8 cellular contexts compared by ENCODE assay signal in the genomic region with DNA sequence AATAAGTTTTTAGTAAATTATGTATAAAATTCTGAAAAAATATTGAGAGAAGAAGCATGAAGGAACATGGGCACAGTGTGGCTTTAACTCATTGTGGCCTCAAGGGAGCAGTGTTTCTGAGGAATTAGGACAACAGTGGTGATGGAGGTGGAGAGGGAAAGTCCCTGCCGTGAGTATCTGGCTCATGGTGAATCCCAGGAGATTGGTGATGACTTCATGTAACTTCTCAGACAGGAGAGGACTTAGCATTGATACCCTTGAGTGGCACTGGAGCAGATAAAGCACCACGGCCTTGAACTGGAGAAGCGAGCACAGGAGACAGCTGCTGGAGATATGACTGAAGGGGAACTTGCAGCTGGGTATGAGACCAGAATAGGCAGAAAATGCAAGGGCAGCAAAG. TPM values are rescaled to one million over a fixed set of nuclear protein-coding genes. Genes with fewer than 3 reads are reported as not detected.
DNase-seq lines count a peak whose midpoint lies in the region; ATAC-seq, FAIRE-seq and TF ChIP-seq lines count a peak whose summit lies in the region.

No MANE protein-coding gene starts in this region.

- no peak for FAIRE-seq in kidney (lab: Jason Lieb, UNC)

- DNase-seq in GM12865 (ENCODE audit: low read depth) (peak; percentile 71), HT1080 (ENCODE audit: low read depth) (peak; percentile 56), SKM-1 treated with dmso at 0.1 percent for 144 hours (lab: John Stamatoyannopoulos, UW; ENCODE audit: unreplicated experiment) (peak; percentile 2), kidney (no peak), colonic mucosa (no peak), prostate gland (ENCODE audit: low spot score) (no peak)
- DNase-seq in activated CD4-positive, alpha-beta T cell treated with anti-CD3 and anti-CD28 coated beads, Interleukin-2, amount 10 ng/mL, durations not matched to agents 7 days and 5 days: no peak

- H3K4me3 Mint-ChIP-seq in activated CD4-positive, alpha-beta T cell treated with anti-CD3 and anti-CD28 coated beads, Interleukin-2, amount 10 ng/mL, durations not matched to agents 7 days and 5 days: no peak overlapping the region

- TF ChIP-seq CTCF in GM12865 (IDR thresholded peaks at IDR 0.05; ENCODE audit: insufficient read depth, low read depth, low read length, missing control alignments) (peak; percentile 32), kidney (IDR thresholded peaks at IDR 0.05; ENCODE audit: borderline replicate concordance, extremely low read depth, insufficient read depth) (peak; percentile 26), colonic mucosa (IDR thresholded peaks at IDR 0.05) (no peak), prostate gland (IDR thresholded peaks at IDR 0.05) (no peak)

- no peaks in the 10 kb centered on the region for H3K9me3 ChIP-seq in kidney (ENCODE audit: control insufficient read depth in 1 of 2, low read length in 2 of 2)
- no peaks in the 10 kb centered on the region for H3K9me3 ChIP-seq in colonic mucosa
- no peaks in the 10 kb centered on the region for H3K9me3 ChIP-seq in prostate gland

- H3K27ac ChIP-seq in kidney (ENCODE audit: low read depth in 2 of 2, low read length in 2 of 2) (no peak overlapping the region), colonic mucosa (no peak overlapping the region), prostate gland (no peak overlapping the region)

- ATAC-seq in GM21737 (IDR thresholded peaks at IDR 0.05; ENCODE audit: unreplicated experiment): peak; percentile 97

- H3K27me3 Mint-ChIP-seq in activated CD4-positive, alpha-beta T cell treated with anti-CD3 and anti-CD28 coated beads, Interleukin-2, amount 10 ng/mL, durations not matched to agents 7 days and 5 days: no peaks in the 10 kb centered on the region

- H3K27me3 ChIP-seq in colonic mucosa: no peaks in the 10 kb centered on the region
- H3K27me3 ChIP-seq in prostate gland (replicated peaks; ENCODE audit: insufficient read depth): no peaks in the 10 kb centered on the region

- no peaks in the 10 kb centered on the region for H3K4me1 ChIP-seq in kidney (ENCODE audit: control insufficient read depth in 1 of 2, insufficient read depth in 1 of 2, low read depth in 1 of 2, low read length in 2 of 2)
- no peaks in the 10 kb centered on the region for H3K4me1 ChIP-seq in colonic mucosa
- no peaks in the 10 kb centered on the region for H3K4me1 ChIP-seq in prostate gland (replicated peaks)

- intact Hi-C loops in kidney (cut with DNase I): no loop called here
- intact Hi-C loops in colonic mucosa (cut with DNase I): no loop called here
- intact Hi-C loops in prostate gland (cut with DNase I): no loop called here

- H3K4me1 Mint-ChIP-seq in activated CD4-positive, alpha-beta T cell treated with anti-CD3 and anti-CD28 coated beads, Interleukin-2, amount 10 ng/mL, durations not matched to agents 7 days and 5 days: no peaks in the 10 kb centered on the region

- H3K27ac Mint-ChIP-seq in activated CD4-positive, alpha-beta T cell treated with anti-CD3 and anti-CD28 coated beads, Interleukin-2, amount 10 ng/mL, durations not matched to agents 7 days and 5 days: no peak overlapping the region

- POLR2A ChIA-PET in activated CD4-positive, alpha-beta T cell treated with anti-CD3 and anti-CD28 coated beads, Interleukin-2, amount 10 ng/mL, durations not matched to agents 7 days and 5 days (lab: Charles Lee): no interaction called here

- H3K36me3 ChIP-seq in kidney (ENCODE audit: control insufficient read depth in 1 of 2, insufficient read depth in 2 of 2, low read length in 2 of 2): no peaks in the 10 kb centered on the region
- H3K36me3 ChIP-seq in colonic mucosa: no peaks in the 10 kb centered on the region
- H3K36me3 ChIP-seq in prostate gland: no peaks in the 10 kb centered on the region

- CTCF ChIA-PET in activated CD4-positive, alpha-beta T cell treated with anti-CD3 and anti-CD28 coated beads, Interleukin-2, amount 10 ng/mL, durations not matched to agents 7 days and 5 days (lab: Charles Lee): interaction anchor here (0.6 kb wide), 1 partner anchor 718 kb away, joined by 4 read pairs; no protein-coding TSS in a partner anchor

- H3K9me3 Mint-ChIP-seq in activated CD4-positive, alpha-beta T cell treated with anti-CD3 and anti-CD28 coated beads, Interleukin-2, amount 10 ng/mL, durations not matched to agents 7 days and 5 days: peaks cover 7% of the 10 kb centered on the region

- WGBS in prostate gland: 54% methylated on average over 3 of the region's 3 CpGs

- H3K4me3 ChIP-seq in GM12865 (ENCODE audit: low read depth, low read length): no peak overlapping the region
- H3K4me3 ChIP-seq in kidney (ENCODE audit: low read length in 2 of 2): no peak overlapping the region
- H3K4me3 ChIP-seq in colonic mucosa: no peak overlapping the region
- H3K4me3 ChIP-seq in prostate gland: no peak overlapping the region

- no peaks in the 10 kb centered on the region for H3K36me3 Mint-ChIP-seq in activated CD4-positive, alpha-beta T cell treated with anti-CD3 and anti-CD28 coated beads, Interleukin-2, amount 10 ng/mL, durations not matched to agents 7 days and 5 days (ENCODE audit: low read depth)

- no peak overlapping the region for H3K9ac ChIP-seq in kidney (ENCODE audit: low read length in 2 of 2)
- no peak overlapping the region for H3K9ac ChIP-seq in colonic mucosa (ENCODE audit: low read depth in 2 of 2, low read length in 2 of 2)

- TF ChIP-seq POLR2A in prostate gland (IDR thresholded peaks at IDR 0.05): no peak

RNA-seq across cellular contexts. Expression of gene LRP1B, which starts 35.0 kb away (rescaled TPM):
- total RNA-seq in HT1080 (2014; rRNA removed; shearing (Covaris generic)): 0.03 and 0.05 TPM in 2 replicates
- 0.01 and 0.03 TPM in 2 replicates for polyA plus RNA-seq in HT1080 (2015; cell fraction: cytosol; rRNA removed)
- polyA plus RNA-seq in HT1080 (2015; cell fraction: nucleus; rRNA removed): 0.12 and 0.14 TPM in 2 replicates
- total RNA-seq in kidney (1.2 TPM), colonic mucosa (under 1 TPM; 0.10 to 0.19 TPM), prostate gland (1 to 10 TPM in 1 of 2 donors, under 1 TPM in 1; 0.91 to 1.2 TPM)
- 0.69 TPM for polyA plus RNA-seq in kidney (ENCODE audit: insufficient read depth, low read depth, low replicate concordance)
- total RNA-seq in activated CD4-positive, alpha-beta T cell treated with anti-CD3 and anti-CD28 coated beads, Interleukin-2, amount 10 ng/mL, durations not matched to agents 7 days and 5 days: not detected

Comparison
In these comparisons a context has a peak if more than half of its experiments do, and no peak if none do; other contexts are left out.
1. DNase-seq: peak in GM12865 (single experiment), HT1080 (single experiment) and SKM-1 treated with dmso at 0.1 percent for 144 hours (single experiment); none in kidney (single experiment), colonic mucosa (single experiment), activated CD4-positive, alpha-beta T cell treated with anti-CD3 and anti-CD28 coated beads, Interleukin-2, amount 10 ng/mL, durations not matched to agents 7 days and 5 days (single experiment) and prostate gland (single experiment).
2. CTCF ChIP-seq: peak in GM12865 (single experiment) and kidney (single experiment); none in colonic mucosa (single experiment) and prostate gland (0 of 4).